Comparison of ENCODE assay signal across 5 cellular contexts in genomic region chr5:171402751-171403150, GRCh38. TPM values are rescaled to one million over a fixed set of nuclear protein-coding genes. Genes with fewer than 3 reads are reported as not detected.
"Had no signal": no experiment of that assay in that cellular context is flagged by ENCODE, and none has a peak within 500 bp of the region (broad histone marks: within the 10 kb centered on the region; RNA-seq: fewer than 3 reads in every experiment).

No MANE protein-coding gene starts in this region.

RNA-seq across cellular contexts. Expression of gene FGF18, which starts 16.7 kb away (rescaled TPM):
- total RNA-seq: dermis blood vessel endothelial cell, glomerular endothelial cell, kidney epithelial cell, lung microvascular endothelial cell had no signal
- polyA plus RNA-seq: naive thymus-derived CD8-positive, alpha-beta T cell had no signal
